12 cellular contexts compared by ENCODE assay signal in the genomic region with DNA sequence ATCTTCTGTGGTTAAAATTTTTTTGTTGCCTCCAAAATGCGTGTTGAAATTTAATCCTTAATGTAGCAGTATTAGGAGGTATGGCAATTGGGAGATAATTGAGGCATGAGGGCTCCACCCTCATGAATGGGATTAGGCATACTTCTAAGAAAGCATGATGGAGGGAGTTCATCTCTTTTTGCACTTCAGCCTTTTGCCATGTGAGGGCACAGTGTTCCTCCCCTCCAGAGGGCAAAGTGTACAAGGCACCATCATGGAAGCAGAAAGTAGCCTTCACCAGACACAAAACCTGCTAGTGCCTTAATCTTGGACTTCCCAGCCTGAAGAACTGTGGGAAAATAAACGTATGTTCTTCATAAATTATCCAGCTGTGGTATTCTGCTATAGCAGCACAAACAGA.
DNase-seq lines count a peak whose midpoint lies in the region; ATAC-seq and TF ChIP-seq lines count a peak whose summit lies in the region.
"Had no signal": no experiment of that assay in that cellular context is flagged by ENCODE, and none has a peak within 500 bp of the region (broad histone marks: within the 10 kb centered on the region; RNA-seq: fewer than 3 reads in every experiment).

No MANE protein-coding gene starts in this region.

- TF ChIP-seq CTCF in WERI-Rb-1 (IDR thresholded peaks at IDR 0.05; ENCODE audit: low read depth, low read length) = peak; percentile 26; the same call in 1 of the 2 replicates

- no peaks in the 10 kb centered on the region for H3K36me3 ChIP-seq in WERI-Rb-1
- H3K36me3 ChIP-seq: esophagus muscularis mucosa, prostate gland had no signal

- no peaks in the 10 kb centered on the region for H3K27me3 ChIP-seq in WERI-Rb-1 (ENCODE audit: insufficient read depth, low read depth, severe bottlenecking)
- H3K27me3 ChIP-seq: esophagus muscularis mucosa had no signal

- no peak overlapping the region for H3K27ac ChIP-seq in WERI-Rb-1
- H3K27ac ChIP-seq: A549, esophagus muscularis mucosa, prostate gland had no signal

- no peaks in the 10 kb centered on the region for H3K9me3 ChIP-seq in WERI-Rb-1 (ENCODE audit: severe bottlenecking)
- H3K9me3 ChIP-seq: A549, esophagus muscularis mucosa, prostate gland had no signal

- H3K4me3 ChIP-seq in WERI-Rb-1 (ENCODE audit: low read depth, low read length) = no peak overlapping the region
- H3K4me3 ChIP-seq: A549, esophagus muscularis mucosa, prostate gland had no signal

- ATAC-seq in HG03342 (IDR thresholded peaks at IDR 0.05; ENCODE audit: unreplicated experiment) (peak; percentile 76), HG02840 (IDR thresholded peaks at IDR 0.05; ENCODE audit: low FRiP score, unreplicated experiment) (no peak), HG02981 (IDR thresholded peaks at IDR 0.05; ENCODE audit: unreplicated experiment) (no peak)
- ATAC-seq: A549 had no signal

- DNase-seq in NCI-H748 (lab: John Stamatoyannopoulos, UW; ENCODE audit: unreplicated experiment) (peak; percentile 2), NCI-H748 treated with DMSO at 0.1 percent for 48 hours (lab: John Stamatoyannopoulos, UW) (no peak), WERI-Rb-1 (peak; percentile 13), myocyte (ENCODE audit: low read depth) (peak; percentile 13), NCI-H2107 treated with DMSO at 0.1 percent for 48 hours (lab: John Stamatoyannopoulos, UW; ENCODE audit: unreplicated experiment) (no peak)
- DNase-seq: NCI-H2081 treated with DMSO at 0.1 percent for 48 hours had no signal

Comparison
In these comparisons a context has a peak if more than half of its experiments do, and no peak if none do; other contexts are left out.
1. DNase-seq: peak in NCI-H748 (single experiment), WERI-Rb-1 (single experiment) and myocyte (single experiment); none in NCI-H748 treated with DMSO at 0.1 percent for 48 hours (single experiment) and NCI-H2107 treated with DMSO at 0.1 percent for 48 hours (single experiment).